ENCODE assay signal across 19 cellular contexts in genomic region chr11:71466358-71466757, GRCh38.
"Had no signal": no experiment of that assay in that cellular context is flagged by ENCODE, and none has a peak within 500 bp of the region (broad histone marks: within the 10 kb centered on the region; RNA-seq: fewer than 3 reads in every experiment).

No MANE protein-coding gene starts in this region.

- H3K36me3 ChIP-seq: cardiac muscle cell, colonic mucosa had no signal

- H3K4me1 ChIP-seq: foreskin keratinocyte, pancreas, tibial nerve had no signal

- H3K9me3 ChIP-seq: colonic mucosa, pancreas, tibial nerve had no signal

- H3K27me3 ChIP-seq: cardiac muscle cell, colonic mucosa, foreskin keratinocyte, pancreas, tibial nerve had no signal

- H3K4me3 ChIP-seq: cardiac muscle cell, colonic mucosa, pancreas, tibial nerve had no signal

- ATAC-seq: activated CD8-positive, alpha-beta T cell treated with anti-CD3 and anti-CD28 coated beads, Interleukin-2, amount 10 ng/mL, durations not matched to agents 7 days and 5 days; activated naive CD4-positive, alpha-beta T cell treated with anti-CD3 and anti-CD28 coated beads, Interleukin-2, amount 50 U/mL, for 72 hours; foreskin keratinocyte; pancreas; SK-N-SH treated with all-trans-retinoic acid at 6 μM for 48 hours; T-cell had no signal

- FAIRE-seq: keratinocyte, pancreas, urothelium cell line had no signal

- H3K27ac ChIP-seq: cardiac muscle cell, foreskin keratinocyte, pancreas, tibial nerve had no signal

- DNase-seq: activated CD4-positive, alpha-beta T cell treated with anti-CD3 and anti-CD28 coated beads for 48 hours; activated CD4-positive, CD25-positive, alpha-beta regulatory T cell; activated CD8-positive, alpha-beta T cell treated with anti-CD3 and anti-CD28 coated beads, Interleukin-2, amount 10 ng/mL, durations not matched to agents 7 days and 5 days; activated T-cell treated with anti-CD3 and anti-CD28 coated beads, Interleukin-2, amount 50 U/mL, for 24 hours; amygdala; colonic mucosa; foreskin keratinocyte; stimulated activated CD4-positive, alpha-beta T cell treated with anti-CD3 and anti-CD28 coated beads, Interleukin-12 subunit alpha, Interleukin-12 subunit beta, amount 100 ng/mL, for 4 hours; stimulated activated CD4-positive, alpha-beta T cell treated with anti-CD3 and anti-CD28 coated beads, Interleukin-1b, Interleukin-23, amount 100 ng/mL, for 48 hours; stimulated activated CD8-positive, alpha-beta memory T cell treated with anti-CD3 and anti-CD28 coated beads, Interleukin-4, amount 100 ng/mL, for 48 hours; stimulated activated naive CD4-positive, alpha-beta T cell; T-cell had no signal
